Comparison of ENCODE assay signal across 39 cellular contexts in the genomic region with DNA sequence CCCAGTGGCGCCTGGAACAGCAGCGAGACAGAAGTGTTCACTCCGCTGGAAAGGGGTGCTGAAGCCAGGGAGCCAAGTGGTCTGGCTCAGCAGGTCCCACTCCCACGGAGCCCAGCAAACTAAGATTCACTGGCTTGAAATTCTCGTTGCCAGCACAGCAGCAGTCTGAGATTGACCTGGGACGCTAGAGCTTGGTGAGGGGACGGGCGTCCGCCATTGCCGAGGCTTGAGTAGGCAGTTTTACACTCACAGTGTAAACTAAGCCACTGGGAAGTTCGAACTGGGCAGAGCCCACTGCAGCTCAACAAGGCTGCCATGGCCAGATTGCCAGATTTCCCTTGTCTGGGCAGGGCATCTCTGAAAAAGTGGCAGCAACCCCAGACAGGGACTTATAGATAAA.
"Had no signal": no experiment of that assay in that cellular context is flagged by ENCODE, and none has a peak within 500 bp of the region (broad histone marks: within the 10 kb centered on the region; RNA-seq: fewer than 3 reads in every experiment).

No MANE protein-coding gene starts in this region.

- H3K36me3 ChIP-seq: adrenal gland, brain microvascular endothelial cell, breast epithelium had no signal

- H3K4me1 ChIP-seq: adrenal gland, ascending aorta, body of pancreas, breast epithelium had no signal

- H3K9me3 Mint-ChIP-seq: activated naive CD4-positive, alpha-beta T cell treated with anti-CD3 and anti-CD28 coated beads for 36 hours; activated naive CD4-positive, alpha-beta T cell treated with anti-CD3 and anti-CD28 coated beads, Interleukin-2, amount 10 ng/mL, durations not matched to agents 7 days and 5 days; activated naive CD4-positive, alpha-beta T cell treated with anti-CD3 and anti-CD28 coated beads, Interleukin-2, amount 50 U/mL, for 24 hours; activated naive CD4-positive, alpha-beta T cell treated with anti-CD3 and anti-CD28 coated beads, Interleukin-2, amount 50 U/mL, for 72 hours; activated naive CD8-positive, alpha-beta T cell treated with anti-CD3 and anti-CD28 coated beads, Interleukin-2, amount 10 ng/mL, durations not matched to agents 7 days and 5 days; activated naive CD8-positive, alpha-beta T cell treated with anti-CD3 and anti-CD28 coated beads, Interleukin-2, amount 50 U/mL, for 24 hours; activated T-cell treated with anti-CD3 and anti-CD28 coated beads, Interleukin-2, amount 50 U/mL, for 24 hours; activated T-cell treated with anti-CD3 and anti-CD28 coated beads, Interleukin-2, amount 50 U/mL, for 4 hours; activated T-cell treated with anti-CD3 and anti-CD28 coated beads, Interleukin-2, amount 50 U/mL, for 72 hours; activated T-helper 1 cell treated with anti-CD3 and anti-CD28 coated beads, Interleukin-12 subunit alpha, Interleukin-12 subunit beta, Interleukin-2, Interleukin-4 antibody, amounts not matched to agents 30 ng/mL and 10 ng/mL and 1 ng/mL, durations not matched to agents 14 hours and 24 hours and 36 hours; activated T-helper 17 cell treated with anti-CD3 and anti-CD28 coated beads, Interleukin-2, amount 50 U/mL, for 72 hours; activated T-helper 2 cell treated with anti-CD3 and anti-CD28 coated beads, Interferon-gamma antibody, Interleukin-2, Interleukin-4, amounts not matched to agents 10 μg/mL and 5 μg/mL and 100 μg/mL, durations not matched to agents 14 hours and 24 hours and 36 hours; central memory CD8-positive, alpha-beta T cell had no signal

- DNase-seq: activated effector memory CD4-positive, alpha-beta T cell treated with anti-CD3 and anti-CD28 coated beads, Interleukin-2, amount 50 U/mL, for 16 hours; activated effector memory CD4-positive, alpha-beta T cell treated with Interleukin-2 at 50 U/mL for 16 hours; activated gamma-delta T cell; activated gamma-delta T cell treated with Interleukin-2 at 50 U/mL for 16 hours; activated naive CD4-positive, alpha-beta T cell; activated naive CD4-positive, alpha-beta T cell treated with anti-CD3 and anti-CD28 coated beads for 36 hours; activated naive CD4-positive, alpha-beta T cell treated with anti-CD3 and anti-CD28 coated beads, Interleukin-2, amount 10 ng/mL, durations not matched to agents 7 days and 5 days; activated naive CD4-positive, alpha-beta T cell treated with anti-CD3 and anti-CD28 coated beads, Interleukin-2, amount 50 U/mL, for 16 hours; activated naive CD4-positive, alpha-beta T cell treated with Interleukin-2 at 50 U/mL for 16 hours; activated naive CD8-positive, alpha-beta T cell treated with anti-CD3 and anti-CD28 coated beads for 36 hours; activated naive CD8-positive, alpha-beta T cell treated with anti-CD3 and anti-CD28 coated beads, Interleukin-2, amount 10 ng/mL, durations not matched to agents 7 days and 5 days; activated naive CD8-positive, alpha-beta T cell treated with anti-CD3 and anti-CD28 coated beads, Interleukin-2, amount 50 U/mL, for 24 hours; activated T-cell treated with anti-CD3 and anti-CD28 coated beads, Interleukin-2, amount 50 U/mL, for 1 hour; activated T-cell treated with anti-CD3 and anti-CD28 coated beads, Interleukin-2, amount 50 U/mL, for 24 hours; activated T-cell treated with anti-CD3 and anti-CD28 coated beads, Interleukin-2, amount 50 U/mL, for 4 hours; activated T-cell treated with anti-CD3 and anti-CD28 coated beads, Interleukin-2, amount 50 U/mL, for 48 hours; activated T-cell treated with anti-CD3 and anti-CD28 coated beads, Interleukin-2, amount 50 U/mL, for 72 hours; adrenal gland; amniotic stem cell; amygdala; anterior cingulate cortex; aorta; body of pancreas; brain microvascular endothelial cell; caudate nucleus; central memory CD4-positive, alpha-beta T cell; cerebellar nuclear complex had no signal

- H3K4me1 Mint-ChIP-seq: activated naive CD4-positive, alpha-beta T cell treated with anti-CD3 and anti-CD28 coated beads, Interleukin-2, amount 10 ng/mL, durations not matched to agents 7 days and 5 days; activated naive CD4-positive, alpha-beta T cell treated with anti-CD3 and anti-CD28 coated beads, Interleukin-2, amount 50 U/mL, for 24 hours; activated naive CD8-positive, alpha-beta T cell treated with anti-CD3 and anti-CD28 coated beads for 36 hours; activated naive CD8-positive, alpha-beta T cell treated with anti-CD3 and anti-CD28 coated beads, Interleukin-2, amount 10 ng/mL, durations not matched to agents 7 days and 5 days; activated naive CD8-positive, alpha-beta T cell treated with anti-CD3 and anti-CD28 coated beads, Interleukin-2, amount 50 U/mL, for 24 hours; activated T-helper 17 cell treated with anti-CD3 and anti-CD28 coated beads, Interleukin-2, amount 50 U/mL, for 72 hours; brain; central memory CD8-positive, alpha-beta T cell had no signal

- H3K4me3 ChIP-seq: adrenal gland, ascending aorta, body of pancreas, breast epithelium, cardiac muscle cell had no signal

- H3K4me3 Mint-ChIP-seq: activated naive CD4-positive, alpha-beta T cell treated with anti-CD3 and anti-CD28 coated beads for 36 hours; activated naive CD4-positive, alpha-beta T cell treated with anti-CD3 and anti-CD28 coated beads, Interleukin-2, amount 10 ng/mL, durations not matched to agents 7 days and 5 days; activated naive CD4-positive, alpha-beta T cell treated with anti-CD3 and anti-CD28 coated beads, Interleukin-2, amount 50 U/mL, for 24 hours; activated naive CD8-positive, alpha-beta T cell; activated naive CD8-positive, alpha-beta T cell treated with anti-CD3 and anti-CD28 coated beads for 36 hours; activated naive CD8-positive, alpha-beta T cell treated with anti-CD3 and anti-CD28 coated beads, Interleukin-2, amount 10 ng/mL, durations not matched to agents 7 days and 5 days; activated naive CD8-positive, alpha-beta T cell treated with anti-CD3 and anti-CD28 coated beads, Interleukin-2, amount 50 U/mL, for 24 hours; activated T-cell treated with anti-CD3 and anti-CD28 coated beads, Interleukin-2, amount 50 U/mL, for 24 hours; activated T-cell treated with anti-CD3 and anti-CD28 coated beads, Interleukin-2, amount 50 U/mL, for 4 hours; activated T-cell treated with anti-CD3 and anti-CD28 coated beads, Interleukin-2, amount 50 U/mL, for 72 hours; activated T-helper 1 cell treated with anti-CD3 and anti-CD28 coated beads, Interleukin-12 subunit alpha, Interleukin-12 subunit beta, Interleukin-2, Interleukin-4 antibody, amounts not matched to agents 30 ng/mL and 10 ng/mL and 1 ng/mL, durations not matched to agents 14 hours and 24 hours and 36 hours; activated T-helper 17 cell treated with anti-CD3 and anti-CD28 coated beads, Interleukin-2, amount 50 U/mL, for 72 hours; brain; central memory CD8-positive, alpha-beta T cell had no signal

- H3K27ac Mint-ChIP-seq: activated naive CD4-positive, alpha-beta T cell treated with anti-CD3 and anti-CD28 coated beads for 36 hours; activated naive CD4-positive, alpha-beta T cell treated with anti-CD3 and anti-CD28 coated beads, Interleukin-2, amount 10 ng/mL, durations not matched to agents 7 days and 5 days; activated naive CD4-positive, alpha-beta T cell treated with anti-CD3 and anti-CD28 coated beads, Interleukin-2, amount 50 U/mL, for 72 hours; activated naive CD8-positive, alpha-beta T cell; activated naive CD8-positive, alpha-beta T cell treated with anti-CD3 and anti-CD28 coated beads for 36 hours; activated naive CD8-positive, alpha-beta T cell treated with anti-CD3 and anti-CD28 coated beads, Interleukin-2, amount 10 ng/mL, durations not matched to agents 7 days and 5 days; activated naive CD8-positive, alpha-beta T cell treated with anti-CD3 and anti-CD28 coated beads, Interleukin-2, amount 50 U/mL, for 24 hours; activated T-cell treated with anti-CD3 and anti-CD28 coated beads, Interleukin-2, amount 50 U/mL, for 24 hours; activated T-cell treated with anti-CD3 and anti-CD28 coated beads, Interleukin-2, amount 50 U/mL, for 72 hours; activated T-helper 1 cell treated with anti-CD3 and anti-CD28 coated beads, Interleukin-12 subunit alpha, Interleukin-12 subunit beta, Interleukin-2, Interleukin-4 antibody, amounts not matched to agents 30 ng/mL and 10 ng/mL and 1 ng/mL, durations not matched to agents 14 hours and 24 hours and 36 hours; activated T-helper 17 cell treated with anti-CD3 and anti-CD28 coated beads, Interleukin-2, amount 50 U/mL, for 72 hours; activated T-helper 2 cell treated with anti-CD3 and anti-CD28 coated beads, Interferon-gamma antibody, Interleukin-2, Interleukin-4, amounts not matched to agents 10 μg/mL and 5 μg/mL and 100 μg/mL, durations not matched to agents 14 hours and 24 hours and 36 hours; brain had no signal

- FAIRE-seq: bronchial epithelial cell had no signal

- H3K9me3 ChIP-seq: ascending aorta, body of pancreas, breast epithelium had no signal

- H3K27me3 Mint-ChIP-seq: activated naive CD4-positive, alpha-beta T cell treated with anti-CD3 and anti-CD28 coated beads, Interleukin-2, amount 10 ng/mL, durations not matched to agents 7 days and 5 days; activated naive CD4-positive, alpha-beta T cell treated with anti-CD3 and anti-CD28 coated beads, Interleukin-2, amount 50 U/mL, for 24 hours; activated naive CD8-positive, alpha-beta T cell; activated naive CD8-positive, alpha-beta T cell treated with anti-CD3 and anti-CD28 coated beads for 36 hours; activated naive CD8-positive, alpha-beta T cell treated with anti-CD3 and anti-CD28 coated beads, Interleukin-2, amount 10 ng/mL, durations not matched to agents 7 days and 5 days; activated naive CD8-positive, alpha-beta T cell treated with anti-CD3 and anti-CD28 coated beads, Interleukin-2, amount 50 U/mL, for 24 hours; activated T-cell treated with anti-CD3 and anti-CD28 coated beads, Interleukin-2, amount 50 U/mL, for 24 hours; activated T-helper 17 cell treated with anti-CD3 and anti-CD28 coated beads, Interleukin-2, amount 50 U/mL, for 72 hours; central memory CD8-positive, alpha-beta T cell had no signal

- H3K27ac ChIP-seq: adrenal gland, ascending aorta, body of pancreas, brain microvascular endothelial cell, breast epithelium, cardiac muscle cell had no signal

- ATAC-seq: activated naive CD4-positive, alpha-beta T cell treated with anti-CD3 and anti-CD28 coated beads, Interleukin-2, amount 50 U/mL, for 72 hours; activated naive CD8-positive, alpha-beta T cell treated with anti-CD3 and anti-CD28 coated beads, Interleukin-2, amount 50 U/mL, for 24 hours; activated T-cell treated with anti-CD3 and anti-CD28 coated beads, Interleukin-2, amount 50 U/mL, for 4 hours; activated T-cell treated with anti-CD3 and anti-CD28 coated beads, Interleukin-2, amount 50 U/mL, for 72 hours; activated T-helper 17 cell treated with anti-CD3 and anti-CD28 coated beads, Interleukin-2, amount 50 U/mL, for 72 hours; body of pancreas had no signal

- H3K27me3 ChIP-seq: adrenal gland, ascending aorta, body of pancreas, brain microvascular endothelial cell, breast epithelium, cardiac muscle cell had no signal
